2 cellular contexts compared by ENCODE assay signal in genomic region chr2:17869128-17869527, GRCh38.
TF ChIP-seq lines count a peak whose summit lies in the region.

No MANE protein-coding gene starts in this region.

TF ChIP-seq in Ishikawa, 13 proteins besides CTCF, POLR2A, EP300 and RAD21:
- TF ChIP-seq USF1 (IDR thresholded peaks at IDR 0.05): peak; percentile 77
- no peak for TF ChIP-seq FOXM1 (IDR thresholded peaks at IDR 0.05; ENCODE audit: borderline replicate concordance, low read depth)

TF ChIP-seq in GM12878, 131 proteins besides CTCF, POLR2A, EP300 and RAD21:
- TF ChIP-seq JUND (IDR thresholded peaks at IDR 0.05; ENCODE audit: low read depth, low read length): no peak
- TF ChIP-seq WRNIP1 (IDR thresholded peaks at IDR 0.05; ENCODE audit: borderline replicate concordance, low read depth, low read length): no peak
- no peak for TF ChIP-seq PAX8 (IDR thresholded peaks at IDR 0.05)
- peak; percentile 78 for TF ChIP-seq RAD51 (IDR thresholded peaks at IDR 0.05)
- TF ChIP-seq ZBTB33 (IDR thresholded peaks at IDR 0.05): no peak
- TF ChIP-seq ATF7 (IDR thresholded peaks at IDR 0.05; ENCODE audit: low read depth): no peak
- no peak for TF ChIP-seq MTA3 (IDR thresholded peaks at IDR 0.05; ENCODE audit: borderline replicate concordance, low read length)
- no peak for TF ChIP-seq ASH2L (IDR thresholded peaks at IDR 0.05; ENCODE audit: borderline replicate concordance, low read depth)
- peak; percentile 47 for TF ChIP-seq USF1 (IDR thresholded peaks at IDR 0.05; ENCODE audit: borderline replicate concordance, extremely low read length, insufficient read depth, low read depth, low read length)
- TF ChIP-seq ZNF687 (IDR thresholded peaks at IDR 0.05): no peak
TF ChIP-seq in GM12878: peak in this region for 2.
